Comparison of ENCODE assay signal across 1 cellular context in the genomic region with DNA sequence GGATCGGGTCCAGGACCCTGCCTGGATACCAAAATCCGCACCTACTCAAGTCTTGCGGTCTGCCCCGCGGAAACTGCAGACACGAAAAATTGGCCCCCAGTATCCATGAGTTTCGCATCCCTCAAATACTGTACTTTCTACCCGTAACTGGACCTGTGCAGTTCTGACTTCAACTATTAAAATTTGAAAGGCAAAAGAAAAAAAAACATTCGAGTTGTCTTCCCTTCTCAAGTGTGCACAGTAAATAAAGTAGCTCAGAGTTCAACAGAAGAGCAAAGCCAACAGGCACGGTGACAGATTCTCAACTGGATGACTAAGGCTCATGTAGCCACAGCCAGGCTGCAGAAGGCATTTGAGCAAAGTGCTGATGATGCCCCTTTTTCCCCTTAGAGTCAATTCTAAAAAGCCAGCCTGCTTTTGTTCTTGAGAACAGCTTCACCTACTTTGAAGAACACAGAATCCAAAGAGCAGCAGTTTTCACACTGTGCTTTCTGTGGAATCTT.
TF ChIP-seq lines count a peak whose summit lies in the region.

No MANE protein-coding gene starts in this region.

TF ChIP-seq in HepG2, 621 proteins besides CTCF, POLR2A, EP300 and RAD21 (continued from another document and continues in another):
- peak; percentile 70; the same call in 1 of the 2 replicates for TF ChIP-seq ZNF609 (CRISPR knock-in tag; IDR thresholded peaks at IDR 0.05; ENCODE audit: borderline replicate concordance)
- TF ChIP-seq MEIS2 (CRISPR knock-in tag; IDR thresholded peaks at IDR 0.05), result peak; percentile 90
- TF ChIP-seq MAFK (conservative IDR thresholded peaks at IDR 0.05 in 1 of 2, IDR thresholded peaks at IDR 0.05 in 1 of 2; ENCODE audit: low read length in 2 of 2), result peak; percentile 95 to 98
- no peak for TF ChIP-seq HDAC6 (IDR thresholded peaks at IDR 0.05; ENCODE audit: low read depth, low read length)
- TF ChIP-seq, protein P1, sequence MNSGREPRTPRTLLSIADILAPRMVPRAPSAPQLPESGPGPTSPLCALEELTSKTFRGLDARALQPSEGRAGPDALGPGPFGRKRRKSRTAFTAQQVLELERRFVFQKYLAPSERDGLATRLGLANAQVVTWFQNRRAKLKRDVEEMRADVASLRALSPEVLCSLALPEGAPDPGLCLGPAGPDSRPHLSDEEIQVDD (CRISPR knock-in tag; IDR thresholded peaks at IDR 0.05; ENCODE audit: borderline replicate concordance), result no peak
- peak; percentile 94 for TF ChIP-seq RCOR2 (CRISPR knock-in tag; IDR thresholded peaks at IDR 0.05)
- TF ChIP-seq, protein P2, sequence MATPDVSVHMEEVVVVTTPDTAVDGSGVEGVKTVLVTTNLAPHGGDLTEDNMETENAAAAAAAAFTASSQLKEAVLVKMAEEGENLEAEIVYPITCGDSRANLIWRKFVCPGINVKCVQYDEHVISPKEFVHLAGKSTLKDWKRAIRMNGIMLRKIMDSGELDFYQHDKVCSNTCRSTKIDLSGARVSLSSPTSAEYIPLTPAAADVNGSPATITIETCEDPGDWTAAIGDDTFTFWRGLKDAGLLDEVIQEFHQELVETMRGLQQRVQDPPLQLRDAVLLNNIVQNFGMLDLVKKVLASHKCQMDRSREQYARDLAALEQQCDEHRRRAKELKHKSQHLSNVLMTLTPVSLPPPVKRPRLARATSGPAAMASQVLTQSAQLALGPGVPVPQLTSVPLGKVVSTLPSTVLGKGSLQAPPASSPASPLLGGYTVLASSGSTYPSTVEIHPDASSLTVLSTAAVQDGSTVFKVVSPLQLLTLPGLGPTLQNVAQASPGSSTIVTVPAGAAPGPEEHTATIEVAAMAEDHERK (CRISPR knock-in tag; IDR thresholded peaks at IDR 0.05; ENCODE audit: low read depth), result no peak
- TF ChIP-seq MZF1 (CRISPR knock-in tag; IDR thresholded peaks at IDR 0.05; ENCODE audit: borderline replicate concordance), result no peak
- TF ChIP-seq CCDC6 (CRISPR knock-in tag; IDR thresholded peaks at IDR 0.05), result no peak
- TF ChIP-seq CENPBD1 (CRISPR knock-in tag; IDR thresholded peaks at IDR 0.05; ENCODE audit: borderline replicate concordance, low read depth), result no peak
- no peak for TF ChIP-seq ZFP62 (CRISPR knock-in tag; IDR thresholded peaks at IDR 0.05)
- no peak for TF ChIP-seq PAF1 (CRISPR knock-in tag; IDR thresholded peaks at IDR 0.05)
- peak; percentile 86; the same call in 1 of the 2 replicates for TF ChIP-seq ZNF772 (CRISPR knock-in tag; IDR thresholded peaks at IDR 0.05)
- TF ChIP-seq, protein P3, sequence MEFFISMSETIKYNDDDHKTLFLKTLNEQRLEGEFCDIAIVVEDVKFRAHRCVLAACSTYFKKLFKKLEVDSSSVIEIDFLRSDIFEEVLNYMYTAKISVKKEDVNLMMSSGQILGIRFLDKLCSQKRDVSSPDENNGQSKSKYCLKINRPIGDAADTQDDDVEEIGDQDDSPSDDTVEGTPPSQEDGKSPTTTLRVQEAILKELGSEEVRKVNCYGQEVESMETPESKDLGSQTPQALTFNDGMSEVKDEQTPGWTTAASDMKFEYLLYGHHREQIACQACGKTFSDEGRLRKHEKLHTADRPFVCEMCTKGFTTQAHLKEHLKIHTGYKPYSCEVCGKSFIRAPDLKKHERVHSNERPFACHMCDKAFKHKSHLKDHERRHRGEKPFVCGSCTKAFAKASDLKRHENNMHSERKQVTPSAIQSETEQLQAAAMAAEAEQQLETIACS (CRISPR knock-in tag; IDR thresholded peaks at IDR 0.05), result no peak
- no peak for TF ChIP-seq TAF1 (CRISPR knock-in tag; IDR thresholded peaks at IDR 0.05)
- no peak for TF ChIP-seq TIGD3 (CRISPR knock-in tag; IDR thresholded peaks at IDR 0.05; ENCODE audit: borderline replicate concordance)
- no peak for TF ChIP-seq ZNF709 (CRISPR knock-in tag; IDR thresholded peaks at IDR 0.05)
- TF ChIP-seq ATF6 (CRISPR knock-in tag; conservative IDR thresholded peaks at IDR 0.05), result 0 out of 2 replicates have a peak, but pooled peaks have one; percentile 35
- TF ChIP-seq, protein P4, sequence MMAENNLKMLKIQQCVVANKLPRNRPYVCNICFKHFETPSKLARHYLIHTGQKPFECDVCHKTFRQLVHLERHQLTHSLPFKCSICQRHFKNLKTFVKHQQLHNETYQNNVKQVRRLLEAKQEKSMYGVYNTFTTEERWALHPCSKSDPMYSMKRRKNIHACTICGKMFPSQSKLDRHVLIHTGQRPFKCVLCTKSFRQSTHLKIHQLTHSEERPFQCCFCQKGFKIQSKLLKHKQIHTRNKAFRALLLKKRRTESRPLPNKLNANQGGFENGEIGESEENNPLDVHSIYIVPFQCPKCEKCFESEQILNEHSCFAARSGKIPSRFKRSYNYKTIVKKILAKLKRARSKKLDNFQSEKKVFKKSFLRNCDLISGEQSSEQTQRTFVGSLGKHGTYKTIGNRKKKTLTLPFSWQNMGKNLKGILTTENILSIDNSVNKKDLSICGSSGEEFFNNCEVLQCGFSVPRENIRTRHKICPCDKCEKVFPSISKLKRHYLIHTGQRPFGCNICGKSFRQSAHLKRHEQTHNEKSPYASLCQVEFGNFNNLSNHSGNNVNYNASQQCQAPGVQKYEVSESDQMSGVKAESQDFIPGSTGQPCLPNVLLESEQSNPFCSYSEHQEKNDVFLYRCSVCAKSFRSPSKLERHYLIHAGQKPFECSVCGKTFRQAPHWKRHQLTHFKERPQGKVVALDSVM (CRISPR knock-in tag; IDR thresholded peaks at IDR 0.05), result peak; percentile 72
- no peak for TF ChIP-seq ZNF282 (IDR thresholded peaks at IDR 0.05; ENCODE audit: partially characterized antibody)
- TF ChIP-seq JUN (CRISPR knock-in tag; IDR thresholded peaks at IDR 0.05), result peak; percentile 67; the same call in 1 of the 2 replicates
- TF ChIP-seq, protein P5, sequence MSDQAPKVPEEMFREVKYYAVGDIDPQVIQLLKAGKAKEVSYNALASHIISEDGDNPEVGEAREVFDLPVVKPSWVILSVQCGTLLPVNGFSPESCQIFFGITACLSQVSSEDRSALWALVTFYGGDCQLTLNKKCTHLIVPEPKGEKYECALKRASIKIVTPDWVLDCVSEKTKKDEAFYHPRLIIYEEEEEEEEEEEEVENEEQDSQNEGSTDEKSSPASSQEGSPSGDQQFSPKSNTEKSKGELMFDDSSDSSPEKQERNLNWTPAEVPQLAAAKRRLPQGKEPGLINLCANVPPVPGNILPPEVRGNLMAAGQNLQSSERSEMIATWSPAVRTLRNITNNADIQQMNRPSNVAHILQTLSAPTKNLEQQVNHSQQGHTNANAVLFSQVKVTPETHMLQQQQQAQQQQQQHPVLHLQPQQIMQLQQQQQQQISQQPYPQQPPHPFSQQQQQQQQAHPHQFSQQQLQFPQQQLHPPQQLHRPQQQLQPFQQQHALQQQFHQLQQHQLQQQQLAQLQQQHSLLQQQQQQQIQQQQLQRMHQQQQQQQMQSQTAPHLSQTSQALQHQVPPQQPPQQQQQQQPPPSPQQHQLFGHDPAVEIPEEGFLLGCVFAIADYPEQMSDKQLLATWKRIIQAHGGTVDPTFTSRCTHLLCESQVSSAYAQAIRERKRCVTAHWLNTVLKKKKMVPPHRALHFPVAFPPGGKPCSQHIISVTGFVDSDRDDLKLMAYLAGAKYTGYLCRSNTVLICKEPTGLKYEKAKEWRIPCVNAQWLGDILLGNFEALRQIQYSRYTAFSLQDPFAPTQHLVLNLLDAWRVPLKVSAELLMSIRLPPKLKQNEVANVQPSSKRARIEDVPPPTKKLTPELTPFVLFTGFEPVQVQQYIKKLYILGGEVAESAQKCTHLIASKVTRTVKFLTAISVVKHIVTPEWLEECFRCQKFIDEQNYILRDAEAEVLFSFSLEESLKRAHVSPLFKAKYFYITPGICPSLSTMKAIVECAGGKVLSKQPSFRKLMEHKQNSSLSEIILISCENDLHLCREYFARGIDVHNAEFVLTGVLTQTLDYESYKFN (CRISPR knock-in tag; conservative IDR thresholded peaks at IDR 0.05), result peak; percentile 96
- TF ChIP-seq, protein P6, sequence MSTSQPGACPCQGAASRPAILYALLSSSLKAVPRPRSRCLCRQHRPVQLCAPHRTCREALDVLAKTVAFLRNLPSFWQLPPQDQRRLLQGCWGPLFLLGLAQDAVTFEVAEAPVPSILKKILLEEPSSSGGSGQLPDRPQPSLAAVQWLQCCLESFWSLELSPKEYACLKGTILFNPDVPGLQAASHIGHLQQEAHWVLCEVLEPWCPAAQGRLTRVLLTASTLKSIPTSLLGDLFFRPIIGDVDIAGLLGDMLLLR (CRISPR knock-in tag; IDR thresholded peaks at IDR 0.05), result no peak
- TF ChIP-seq FOXM1 (CRISPR knock-in tag; IDR thresholded peaks at IDR 0.05), result no peak
- no peak for TF ChIP-seq WIZ (CRISPR knock-in tag; IDR thresholded peaks at IDR 0.05)
- TF ChIP-seq ZNF280B (CRISPR knock-in tag; IDR thresholded peaks at IDR 0.05; ENCODE audit: borderline replicate concordance), result no peak
- TF ChIP-seq STAG1 (CRISPR knock-in tag; IDR thresholded peaks at IDR 0.05), result peak; percentile 22; the same call in 1 of the 2 replicates
- no peak for TF ChIP-seq RBFOX2 (IDR thresholded peaks at IDR 0.05; ENCODE audit: low read depth, low read length)
- TF ChIP-seq ZNF138 (CRISPR knock-in tag; IDR thresholded peaks at IDR 0.05; ENCODE audit: low read depth), result no peak
- no peak for TF ChIP-seq ZFP41 (CRISPR knock-in tag; IDR thresholded peaks at IDR 0.05; ENCODE audit: borderline replicate concordance)
- no peak for TF ChIP-seq BRCA1 (CRISPR knock-in tag; IDR thresholded peaks at IDR 0.05)
- TF ChIP-seq KAT8 (CRISPR knock-in tag; IDR thresholded peaks at IDR 0.05), result peak; percentile 64
- TF ChIP-seq, protein P7, sequence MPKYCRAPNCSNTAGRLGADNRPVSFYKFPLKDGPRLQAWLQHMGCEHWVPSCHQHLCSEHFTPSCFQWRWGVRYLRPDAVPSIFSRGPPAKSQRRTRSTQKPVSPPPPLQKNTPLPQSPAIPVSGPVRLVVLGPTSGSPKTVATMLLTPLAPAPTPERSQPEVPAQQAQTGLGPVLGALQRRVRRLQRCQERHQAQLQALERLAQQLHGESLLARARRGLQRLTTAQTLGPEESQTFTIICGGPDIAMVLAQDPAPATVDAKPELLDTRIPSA (CRISPR knock-in tag; IDR thresholded peaks at IDR 0.05; ENCODE audit: borderline replicate concordance), result no peak
- TF ChIP-seq ZNF724P (CRISPR knock-in tag; IDR thresholded peaks at IDR 0.05; ENCODE audit: borderline replicate concordance), result no peak
- TF ChIP-seq ZBTB21 (CRISPR knock-in tag; IDR thresholded peaks at IDR 0.05), result no peak
